In the genomic region with DNA sequence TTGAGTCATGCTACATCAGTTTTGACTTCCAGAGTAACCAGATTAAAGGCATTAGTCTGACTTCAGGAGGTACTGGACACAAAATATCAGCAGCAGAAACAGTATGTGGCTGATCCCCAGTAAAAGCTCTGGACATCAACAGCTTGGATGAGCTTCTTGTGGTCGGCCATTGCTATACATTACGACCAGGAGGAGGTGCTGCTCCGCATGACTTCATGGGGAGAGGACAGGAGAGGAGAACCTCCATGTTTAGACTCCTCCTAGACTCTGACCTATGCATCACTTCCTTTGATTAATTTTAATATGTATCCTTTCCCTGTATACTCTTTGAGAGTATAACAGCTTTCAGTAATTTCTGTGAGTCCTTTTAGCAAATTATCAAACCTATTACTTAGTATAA, we compare ENCODE assay signal across 17 cellular contexts.
DNase-seq lines count a peak whose midpoint lies in the region; ATAC-seq and TF ChIP-seq lines count a peak whose summit lies in the region.
"Had no signal": no experiment of that assay in that cellular context is flagged by ENCODE, and none has a peak within 500 bp of the region (broad histone marks: within the 10 kb centered on the region; RNA-seq: fewer than 3 reads in every experiment).

No MANE protein-coding gene starts in this region.

- no peaks in the 10 kb centered on the region for H3K4me1 ChIP-seq in GM23338 (ENCODE audit: insufficient read depth)
- H3K4me1 ChIP-seq: adrenal gland, BLaER1, esophagus squamous epithelium had no signal

- no peak for ATAC-seq in GM23338
- ATAC-seq: HepG2 had no signal

- no peak overlapping the region for H3K27ac ChIP-seq in GM23338 (ENCODE audit: low read depth)
- H3K27ac ChIP-seq: adrenal gland, BLaER1, esophagus squamous epithelium had no signal

- peak; percentile 38 for DNase-seq in GM23338 (ENCODE audit: low spot score)
- DNase-seq in iPS-NIHi11 (ENCODE audit: low spot score) = peak; percentile 28
- DNase-seq in glutamatergic neuron = no peak
- DNase-seq in T-helper 1 cell = no peak
- DNase-seq in AG08395 (ENCODE audit: low spot score) = no peak
- DNase-seq in SKM-1 treated with dmso at 0.1 percent for 144 hours (lab: John Stamatoyannopoulos, UW; ENCODE audit: unreplicated experiment) = no peak
- DNase-seq: activated CD8-positive, alpha-beta memory T cell treated with anti-CD3 and anti-CD28 coated beads, Interleukin-2, amount 50 U/mL, for 48 hours; adrenal gland; esophagus squamous epithelium; GDM1; NCI-H1417; stimulated activated CD4-positive, alpha-beta T cell treated with anti-CD3 and anti-CD28 coated beads, Interleukin-4, amount 100 ng/mL, for 24 hours; stimulated activated naive CD4-positive, alpha-beta T cell treated with Interleukin-2 at 50 U/mL for 16 hours had no signal

- H3K27me3 ChIP-seq in GM23338 (ENCODE audit: insufficient read depth) = no peaks in the 10 kb centered on the region
- H3K27me3 ChIP-seq: adrenal gland, BLaER1, esophagus squamous epithelium had no signal

- H3K4me1 Mint-ChIP-seq in GM23338 = 0 out of 3 replicates have a peak, but pooled peaks cover 3% of the 10 kb centered on the region
- H3K4me1 Mint-ChIP-seq in glutamatergic neuron (ENCODE audit: low read depth, unreplicated experiment) = no peaks in the 10 kb centered on the region

- H3K9me3 Mint-ChIP-seq in GM23338 (no peaks in the 10 kb centered on the region), glutamatergic neuron (ENCODE audit: unreplicated experiment) (no peaks in the 10 kb centered on the region)

- H3K36me3 ChIP-seq in GM23338 (ENCODE audit: insufficient read depth) = no peaks in the 10 kb centered on the region
- H3K36me3 ChIP-seq: adrenal gland, BLaER1, esophagus squamous epithelium had no signal

- H3K4me3 ChIP-seq in GM12875 (ENCODE audit: low read depth, low read length) (no peak overlapping the region), GM23338 (no peak overlapping the region)
- H3K4me3 ChIP-seq: adrenal gland, BLaER1, esophagus squamous epithelium had no signal

- H3K27ac Mint-ChIP-seq in GM23338 (no peak overlapping the region), glutamatergic neuron (ENCODE audit: unreplicated experiment) (no peak overlapping the region)

- no peaks in the 10 kb centered on the region for H3F3A ChIP-seq in GM23338 (replicated peaks; ENCODE audit: low read depth)

- no peaks in the 10 kb centered on the region for H3K79me2 ChIP-seq in GM23338 (replicated peaks; ENCODE audit: insufficient read depth)

- no peak overlapping the region for H2AFZ ChIP-seq in GM23338

- H3K4me3 Mint-ChIP-seq in GM23338 = no peak overlapping the region
- H3K4me3 Mint-ChIP-seq in glutamatergic neuron (ENCODE audit: unreplicated experiment) = no peak overlapping the region

- H3K27me3 Mint-ChIP-seq in GM23338 (ENCODE audit: insufficient read depth, low read depth, poor library complexity) (peaks cover 1% of the 10 kb centered on the region), glutamatergic neuron (ENCODE audit: unreplicated experiment) (peaks cover 1% of the 10 kb centered on the region)

- no peak overlapping the region for H3K4me2 ChIP-seq in GM23338
- H3K4me2 ChIP-seq: BLaER1 had no signal

- H3K36me3 Mint-ChIP-seq in GM23338 (ENCODE audit: low read depth) (no peaks in the 10 kb centered on the region), glutamatergic neuron (ENCODE audit: unreplicated experiment) (no peaks in the 10 kb centered on the region)

- no peaks in the 10 kb centered on the region for H4K20me1 ChIP-seq in GM23338 (replicated peaks; ENCODE audit: insufficient read depth)
- H4K20me1 ChIP-seq: BLaER1 had no signal

- H3K9me2 ChIP-seq in GM23338 (ENCODE audit: insufficient read depth) = no peaks in the 10 kb centered on the region; the same call in 1 of the 2 replicates

- peak; percentile 12; the same call in 1 of the 2 replicates for TF ChIP-seq CTCF in GM12875 (IDR thresholded peaks at IDR 0.05; ENCODE audit: borderline replicate concordance, insufficient read depth, low read depth, low read length)
- peak; percentile 53 to 73 for TF ChIP-seq CTCF in GM23338 (conservative IDR thresholded peaks at IDR 0.05; ENCODE audit: low read depth in 2 of 2)
- peak; percentile 26; the same call in 1 of the 2 replicates for TF ChIP-seq CTCF in LNCAP (IDR thresholded peaks at IDR 0.05)
- no peak for TF ChIP-seq CTCF in glutamatergic neuron (IDR thresholded peaks at IDR 0.05; ENCODE audit: partially characterized antibody, unreplicated experiment)

TF ChIP-seq in GM23338, 12 proteins besides CTCF, POLR2A, EP300 and RAD21:
- TF ChIP-seq ZNF331 (CRISPR knock-in tag; IDR thresholded peaks at IDR 0.05; ENCODE audit: low read depth) = no peak
- no peak for TF ChIP-seq REST (IDR thresholded peaks at IDR 0.05; ENCODE audit: unreplicated experiment)
- TF ChIP-seq ZNF114 (CRISPR knock-in tag; IDR thresholded peaks at IDR 0.05) = no peak
- TF ChIP-seq EZH2 (IDR thresholded peaks at IDR 0.05; ENCODE audit: low read depth, unreplicated experiment) = no peak
- no peak for TF ChIP-seq STAT1 (IDR thresholded peaks at IDR 0.05; ENCODE audit: unreplicated experiment)
- no peak for TF ChIP-seq ETS1 (IDR thresholded peaks at IDR 0.05)

Comparison
In these comparisons a context has a peak if more than half of its experiments do, and no peak if none do; other contexts are left out.
1. DNase-seq: peak in GM23338 (single experiment) and iPS-NIHi11 (single experiment); none in glutamatergic neuron (single experiment), T-helper 1 cell (0 of 5), AG08395 (single experiment) and SKM-1 treated with dmso at 0.1 percent for 144 hours (single experiment).